In genomic region chr7:114819629-114820362, GRCh38 we compare ENCODE assay signal across 8 cellular contexts.
DNase-seq lines count a peak whose midpoint lies in the region; ATAC-seq and TF ChIP-seq lines count a peak whose summit lies in the region.

No MANE protein-coding gene starts in this region.

- H3K9ac ChIP-seq in trophoblast cell (ENCODE audit: low read length), result no peak overlapping the region

- peak; percentile 86 for DNase-seq in DMS 273 (lab: John Stamatoyannopoulos, UW; ENCODE audit: unreplicated experiment)
- peak; percentile 67 to 94 for DNase-seq in PC-9
- peak; percentile 100 for DNase-seq in epithelial cell of esophagus (ENCODE audit: low read depth)
- peak; percentile 84 to 91 for DNase-seq in trophoblast cell
- DNase-seq in nucleus accumbens (lab: John Stamatoyannopoulos, UW), result no peak
- DNase-seq in NCI-H2196 treated with DMSO at 0.1 percent for 48 hours (lab: John Stamatoyannopoulos, UW; ENCODE audit: unreplicated experiment), result no peak
- no peak for DNase-seq in naive thymus-derived CD4-positive, alpha-beta T cell

- H3K9me3 ChIP-seq in PC-9 (ENCODE audit: insufficient read depth, low read depth) (peaks cover 15% of the 10 kb centered on the region), trophoblast cell (ENCODE audit: insufficient read depth, low read depth, low read length) (no peaks in the 10 kb centered on the region)
- H3K9me3 ChIP-seq in naive thymus-derived CD4-positive, alpha-beta T cell (ENCODE audit: control insufficient read depth in 2 of 3, low read length in 3 of 3), result no peaks in the 10 kb centered on the region

- no peak overlapping the region for H2BK120ac ChIP-seq in trophoblast cell (ENCODE audit: insufficient read depth, low read length, poor library complexity)

- H3K4ac ChIP-seq in trophoblast cell (ENCODE audit: low read depth, low read length), result no peak overlapping the region

- no peaks in the 10 kb centered on the region for H3K9me2 ChIP-seq in PC-9 (ENCODE audit: insufficient read depth)

- H3K23ac ChIP-seq in trophoblast cell (ENCODE audit: low read length), result no peak overlapping the region

- no peak overlapping the region for H3K18ac ChIP-seq in trophoblast cell (ENCODE audit: low read length)

- H3K4me2 ChIP-seq in PC-9 (peak overlapping the region; percentile 56), trophoblast cell (ENCODE audit: low read length) (no peak overlapping the region)

- H3K79me1 ChIP-seq in trophoblast cell (ENCODE audit: low read length), result no peaks in the 10 kb centered on the region

- peak overlapping the region; percentile 39; the same call in 1 of the 2 replicates for H2AFZ ChIP-seq in PC-9
- no peak overlapping the region for H2AFZ ChIP-seq in trophoblast cell (ENCODE audit: insufficient read depth, low read length, poor library complexity)

- no peak overlapping the region for H2BK5ac ChIP-seq in trophoblast cell (ENCODE audit: low read depth, low read length, poor library complexity)

- CTCF ChIA-PET in PC-9 (lab: Charles Lee), result interaction anchor here (0.8 to 1.1 kb wide), 2 partner anchors 103 to 411 kb away, joined by 3 read pairs; no protein-coding TSS in a partner anchor
- CTCF ChIA-PET in naive thymus-derived CD4-positive, alpha-beta T cell (lab: Charles Lee), result no interaction called here

- TF ChIP-seq CTCF in PC-9 (conservative IDR thresholded peaks at IDR 0.05) (no peak), epithelial cell of esophagus (IDR thresholded peaks at IDR 0.05; ENCODE audit: insufficient read depth, low read depth, low read length, missing control alignments) (no peak)

- H2BK12ac ChIP-seq in trophoblast cell (ENCODE audit: low read length), result no peak overlapping the region

- intact Hi-C loops in PC-9 (cut with micrococcal nuclease; ENCODE audit: unreplicated experiment), result no loop called here
- intact Hi-C loops in naive thymus-derived CD4-positive, alpha-beta T cell (cut with micrococcal nuclease), result no loop called here

- peak overlapping the region; percentile 91 for H3K27ac ChIP-seq in PC-9
- H3K27ac ChIP-seq in trophoblast cell (ENCODE audit: low read depth, low read length), result no peak overlapping the region
- H3K27ac ChIP-seq in naive thymus-derived CD4-positive, alpha-beta T cell (ENCODE audit: low read depth, low read length), result no peak overlapping the region

- H3K4me3 ChIP-seq in PC-9 (peak overlapping the region; percentile 19; the same call in 1 of the 2 replicates), epithelial cell of esophagus (ENCODE audit: low read length) (no peak overlapping the region), trophoblast cell (ENCODE audit: low read depth, low read length) (no peak overlapping the region)
- H3K4me3 ChIP-seq in naive thymus-derived CD4-positive, alpha-beta T cell (ENCODE audit: low read length), result no peak overlapping the region

- no peak overlapping the region for H2AK5ac ChIP-seq in trophoblast cell (ENCODE audit: low read length)

- no peak overlapping the region for H4K91ac ChIP-seq in trophoblast cell (ENCODE audit: low read depth, low read length)

- no peak for ATAC-seq in HG03460 (IDR thresholded peaks at IDR 0.05; ENCODE audit: unreplicated experiment)
- ATAC-seq in naive thymus-derived CD4-positive, alpha-beta T cell, result no peak

- peaks cover 0 to 7% (median 5%) of the 10 kb centered on the region in 5 donors for H3K27me3 Mint-ChIP-seq in naive thymus-derived CD4-positive, alpha-beta T cell

- H3K27me3 ChIP-seq in PC-9 (ENCODE audit: insufficient read depth, low read depth) (no peaks in the 10 kb centered on the region), trophoblast cell (ENCODE audit: insufficient read depth, low read length) (no peaks in the 10 kb centered on the region)
- H3K27me3 ChIP-seq in naive thymus-derived CD4-positive, alpha-beta T cell (ENCODE audit: control insufficient read depth in 2 of 2, insufficient read depth in 2 of 2, low read length in 2 of 2), result no peaks in the 10 kb centered on the region

- peaks cover 12% of the 10 kb centered on the region for H3F3A ChIP-seq in PC-9 (ENCODE audit: insufficient read depth, low read depth)

- no peaks in the 10 kb centered on the region for H4K20me1 ChIP-seq in PC-9 (ENCODE audit: insufficient read depth)

- H3K27ac Mint-ChIP-seq in naive thymus-derived CD4-positive, alpha-beta T cell, result no peak overlapping the region

- H3K14ac ChIP-seq in trophoblast cell (ENCODE audit: low read length), result no peak overlapping the region

- H4K12ac ChIP-seq in trophoblast cell (ENCODE audit: low read depth, low read length), result no peak overlapping the region

- peaks cover 0 to 6% (median 0%) of the 10 kb centered on the region in 11 donors for H3K9me3 Mint-ChIP-seq in naive thymus-derived CD4-positive, alpha-beta T cell

- no CpG with 5 or more reads among the region's 3 CpGs for WGBS in trophoblast cell (ENCODE audit: extremely low coverage, insufficient coverage, insufficient read length)

- peaks cover 6% of the 10 kb centered on the region; the same call in 1 of the 2 replicates for H3K36me3 ChIP-seq in PC-9 (ENCODE audit: low read depth)
- H3K36me3 ChIP-seq in trophoblast cell (ENCODE audit: control insufficient read depth in 1 of 2, insufficient read depth in 2 of 2, low read length in 2 of 2), result no peaks in the 10 kb centered on the region
- H3K36me3 ChIP-seq in naive thymus-derived CD4-positive, alpha-beta T cell (ENCODE audit: control insufficient read depth in 2 of 3, insufficient read depth in 3 of 3, low read length in 3 of 3), result no peaks in the 10 kb centered on the region

- H3K4me3 Mint-ChIP-seq in naive thymus-derived CD4-positive, alpha-beta T cell, result no peak overlapping the region

- H3K4me1 Mint-ChIP-seq in naive thymus-derived CD4-positive, alpha-beta T cell, result peaks cover 0 to 6% (median 3%) of the 10 kb centered on the region in 7 donors

- no peak overlapping the region for H4K8ac ChIP-seq in trophoblast cell (ENCODE audit: low read depth, low read length)

- TSS peak; percentile 100 for BruUV-seq in PC-9 (replicated peaks; lab: Mats Ljungman, UMichigan)

- H3K4me1 ChIP-seq in PC-9 (replicated peaks; ENCODE audit: insufficient read depth), result peaks cover 30% of the 10 kb centered on the region
- H3K4me1 ChIP-seq in trophoblast cell (ENCODE audit: control insufficient read depth in 1 of 2, insufficient read depth in 2 of 2, low read length in 2 of 2), result no peaks in the 10 kb centered on the region
- H3K4me1 ChIP-seq in naive thymus-derived CD4-positive, alpha-beta T cell (ENCODE audit: control insufficient read depth in 2 of 2, insufficient read depth in 2 of 2, low read length in 2 of 2), result no peaks in the 10 kb centered on the region

- H3K36me3 Mint-ChIP-seq in naive thymus-derived CD4-positive, alpha-beta T cell, result peaks cover 0 to 5% (median 0%) of the 10 kb centered on the region in 5 donors

- H3K79me2 ChIP-seq in PC-9 (ENCODE audit: low read depth) (no peaks in the 10 kb centered on the region), trophoblast cell (ENCODE audit: control insufficient read depth, insufficient read depth, low read length, poor library complexity) (no peaks in the 10 kb centered on the region)

- POLR2A ChIA-PET in PC-9 (lab: Charles Lee; ENCODE audit: unreplicated experiment), result no interaction called here
- POLR2A ChIA-PET in naive thymus-derived CD4-positive, alpha-beta T cell (lab: Charles Lee), result no interaction called here

Comparison
In these comparisons a context has a peak if more than half of its experiments do, and no peak if none do; other contexts are left out.
1. DNase-seq: peak in DMS 273 (single experiment), PC-9 (2 of 2), epithelial cell of esophagus (single experiment) and trophoblast cell (2 of 2); none in nucleus accumbens (0 of 56), NCI-H2196 treated with DMSO at 0.1 percent for 48 hours (single experiment) and naive thymus-derived CD4-positive, alpha-beta T cell (0 of 9).